ENCODE assay signal across 1 cellular context in the genomic region with DNA sequence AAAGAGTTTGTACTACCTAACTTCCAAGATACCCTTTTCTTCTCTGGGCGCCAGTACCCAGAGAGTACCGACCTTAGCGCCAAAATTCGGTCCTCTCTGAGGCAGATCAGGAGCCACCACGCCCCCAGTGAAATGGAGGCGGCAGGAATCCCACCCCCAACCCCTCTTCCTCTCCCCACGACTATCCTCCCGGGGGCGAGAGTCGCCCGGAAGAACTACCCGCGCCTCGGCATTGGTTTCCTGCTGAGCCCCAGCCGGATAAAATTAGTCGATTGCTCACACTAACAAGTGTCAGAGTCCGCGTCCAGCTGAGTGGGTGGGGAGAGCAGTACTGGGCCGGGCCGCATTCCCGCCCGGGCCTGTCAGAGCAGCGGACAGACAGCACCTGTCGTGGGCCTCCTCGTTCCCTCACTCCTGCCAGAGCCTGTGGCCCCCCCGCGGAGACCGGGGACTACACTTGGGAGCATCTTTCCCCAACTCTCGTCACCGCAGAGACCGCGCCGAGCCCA.
TF ChIP-seq lines count a peak whose summit lies in the region.

No MANE protein-coding gene starts in this region.

TF ChIP-seq in H1, 55 proteins besides CTCF, POLR2A, EP300 and RAD21:
- TF ChIP-seq POLR2AphosphoS5 (IDR thresholded peaks at IDR 0.05; ENCODE audit: low read depth, low read length) (no peak), SIRT6 (IDR thresholded peaks at IDR 0.05; ENCODE audit: low read length) (no peak), RFX5 (IDR thresholded peaks at IDR 0.05; ENCODE audit: borderline replicate concordance, low read depth, low read length) (no peak), SIX5 (IDR thresholded peaks at IDR 0.05; ENCODE audit: low read depth, low read length) (no peak), RBBP5 (IDR thresholded peaks at IDR 0.05; ENCODE audit: borderline replicate concordance, low read depth, low read length) (no peak), BACH1 (IDR thresholded peaks at IDR 0.05; ENCODE audit: low read length) (no peak), CEBPB (IDR thresholded peaks at IDR 0.05; ENCODE audit: low read depth, low read length) (no peak), BRCA1 (IDR thresholded peaks at IDR 0.05; ENCODE audit: low read depth, low read length) (no peak), JUND (IDR thresholded peaks at IDR 0.05; ENCODE audit: low read length) (no peak), MAFK (IDR thresholded peaks at IDR 0.05; ENCODE audit: low read depth, low read length) (no peak), SIN3A (conservative IDR thresholded peaks at IDR 0.05 in 1 of 2, IDR thresholded peaks at IDR 0.05 in 1 of 2; ENCODE audit: low read depth in 1 of 2, low read length in 2 of 2) (no peak)
- TF ChIP-seq, protein P1, sequence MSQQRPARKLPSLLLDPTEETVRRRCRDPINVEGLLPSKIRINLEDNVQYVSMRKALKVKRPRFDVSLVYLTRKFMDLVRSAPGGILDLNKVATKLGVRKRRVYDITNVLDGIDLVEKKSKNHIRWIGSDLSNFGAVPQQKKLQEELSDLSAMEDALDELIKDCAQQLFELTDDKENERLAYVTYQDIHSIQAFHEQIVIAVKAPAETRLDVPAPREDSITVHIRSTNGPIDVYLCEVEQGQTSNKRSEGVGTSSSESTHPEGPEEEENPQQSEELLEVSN (IDR thresholded peaks at IDR 0.05), result no peak
